ENCODE assay signal across 3 cellular contexts in the genomic region with DNA sequence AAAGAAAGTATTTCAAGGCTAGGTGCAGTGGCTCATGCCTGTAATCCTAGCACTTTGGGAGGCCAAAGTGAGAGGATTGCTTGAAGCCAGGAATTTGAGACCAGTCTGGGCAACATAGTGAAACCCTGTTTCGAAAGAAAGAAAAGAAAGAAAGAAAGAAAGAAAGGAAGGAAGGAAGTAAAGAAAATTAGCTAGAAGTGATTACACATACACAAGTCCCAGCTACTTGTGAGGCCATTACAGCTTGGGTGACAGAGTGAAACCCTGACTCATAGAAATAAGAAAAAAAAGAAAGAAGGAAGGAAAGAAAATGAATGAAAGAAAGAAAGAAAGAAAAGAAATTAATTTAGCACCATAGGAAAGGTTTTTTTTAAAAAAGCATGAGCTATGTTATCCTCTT.
TF ChIP-seq lines count a peak whose summit lies in the region.

No MANE protein-coding gene starts in this region.

TF ChIP-seq in SK-N-SH, 30 proteins besides CTCF, POLR2A, EP300 and RAD21 (continued from another document):
- TF ChIP-seq IRF3 (IDR thresholded peaks at IDR 0.05; ENCODE audit: low read depth, low read length) (no peak), EZH2phosphoT487 (IDR thresholded peaks at IDR 0.05; ENCODE audit: borderline replicate concordance, low read depth) (no peak), SMC3 (IDR thresholded peaks at IDR 0.05; ENCODE audit: low read depth, low read length) (no peak), MXI1 (IDR thresholded peaks at IDR 0.05; ENCODE audit: low read depth, low read length) (no peak), TEAD4 (IDR thresholded peaks at IDR 0.05; ENCODE audit: borderline replicate concordance, insufficient read depth) (no peak), YY1 (IDR thresholded peaks at IDR 0.05; ENCODE audit: low read depth) (no peak), RCOR1 (IDR thresholded peaks at IDR 0.05; ENCODE audit: low read length) (no peak), PBX3 (IDR thresholded peaks at IDR 0.05) (no peak), TCF12 (IDR thresholded peaks at IDR 0.05) (no peak)
- TF ChIP-seq, protein P1, sequence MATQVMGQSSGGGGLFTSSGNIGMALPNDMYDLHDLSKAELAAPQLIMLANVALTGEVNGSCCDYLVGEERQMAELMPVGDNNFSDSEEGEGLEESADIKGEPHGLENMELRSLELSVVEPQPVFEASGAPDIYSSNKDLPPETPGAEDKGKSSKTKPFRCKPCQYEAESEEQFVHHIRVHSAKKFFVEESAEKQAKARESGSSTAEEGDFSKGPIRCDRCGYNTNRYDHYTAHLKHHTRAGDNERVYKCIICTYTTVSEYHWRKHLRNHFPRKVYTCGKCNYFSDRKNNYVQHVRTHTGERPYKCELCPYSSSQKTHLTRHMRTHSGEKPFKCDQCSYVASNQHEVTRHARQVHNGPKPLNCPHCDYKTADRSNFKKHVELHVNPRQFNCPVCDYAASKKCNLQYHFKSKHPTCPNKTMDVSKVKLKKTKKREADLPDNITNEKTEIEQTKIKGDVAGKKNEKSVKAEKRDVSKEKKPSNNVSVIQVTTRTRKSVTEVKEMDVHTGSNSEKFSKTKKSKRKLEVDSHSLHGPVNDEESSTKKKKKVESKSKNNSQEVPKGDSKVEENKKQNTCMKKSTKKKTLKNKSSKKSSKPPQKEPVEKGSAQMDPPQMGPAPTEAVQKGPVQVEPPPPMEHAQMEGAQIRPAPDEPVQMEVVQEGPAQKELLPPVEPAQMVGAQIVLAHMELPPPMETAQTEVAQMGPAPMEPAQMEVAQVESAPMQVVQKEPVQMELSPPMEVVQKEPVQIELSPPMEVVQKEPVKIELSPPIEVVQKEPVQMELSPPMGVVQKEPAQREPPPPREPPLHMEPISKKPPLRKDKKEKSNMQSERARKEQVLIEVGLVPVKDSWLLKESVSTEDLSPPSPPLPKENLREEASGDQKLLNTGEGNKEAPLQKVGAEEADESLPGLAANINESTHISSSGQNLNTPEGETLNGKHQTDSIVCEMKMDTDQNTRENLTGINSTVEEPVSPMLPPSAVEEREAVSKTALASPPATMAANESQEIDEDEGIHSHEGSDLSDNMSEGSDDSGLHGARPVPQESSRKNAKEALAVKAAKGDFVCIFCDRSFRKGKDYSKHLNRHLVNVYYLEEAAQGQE (IDR thresholded peaks at IDR 0.05; ENCODE audit: low read depth, low read length) = no peak
- TF ChIP-seq, protein P2, sequence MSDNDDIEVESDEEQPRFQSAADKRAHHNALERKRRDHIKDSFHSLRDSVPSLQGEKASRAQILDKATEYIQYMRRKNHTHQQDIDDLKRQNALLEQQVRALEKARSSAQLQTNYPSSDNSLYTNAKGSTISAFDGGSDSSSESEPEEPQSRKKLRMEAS (IDR thresholded peaks at IDR 0.05; ENCODE audit: low read depth) = no peak

TF ChIP-seq in SK-N-SH treated with all-trans-retinoic acid at 6 μM for 48 hours, 23 proteins besides CTCF, POLR2A, EP300 and RAD21 (continued from another document):
- TF ChIP-seq CSRNP3 (CRISPR knock-in tag; IDR thresholded peaks at IDR 0.05) (no peak), GLIS3 (CRISPR knock-in tag; IDR thresholded peaks at IDR 0.05) (no peak)
TF ChIP-seq in SK-N-SH treated with all-trans-retinoic acid at 6 μM for 48 hours: peak in this region for 0.

TF ChIP-seq in GM23338, 12 proteins besides CTCF, POLR2A, EP300 and RAD21 (continued from another document):
- TF ChIP-seq ZNF462 (CRISPR knock-in tag; IDR thresholded peaks at IDR 0.05) = no peak
- no peak for TF ChIP-seq EZH2 (IDR thresholded peaks at IDR 0.05; ENCODE audit: low read depth, unreplicated experiment)
- TF ChIP-seq, protein P1 (IDR thresholded peaks at IDR 0.05; ENCODE audit: unreplicated experiment) = no peak
TF ChIP-seq in GM23338: peak in this region for 0.
